13 cellular contexts compared by ENCODE assay signal in genomic region chr1:113415256-113416189, GRCh38. TPM values are rescaled to one million over a fixed set of nuclear protein-coding genes. Genes with fewer than 3 reads are reported as not detected.
DNase-seq lines count a peak whose midpoint lies in the region; ATAC-seq and TF ChIP-seq lines count a peak whose summit lies in the region.
"Had no signal": no experiment of that assay in that cellular context is flagged by ENCODE, and none has a peak within 500 bp of the region (broad histone marks: within the 10 kb centered on the region; RNA-seq: fewer than 3 reads in every experiment).

No MANE protein-coding gene starts in this region.

- H2BK20ac ChIP-seq in H9 (ENCODE audit: low read depth, low read length, poor library complexity, severe bottlenecking), result no peak overlapping the region

- H3K9ac ChIP-seq in mammary epithelial cell (ENCODE audit: insufficient read depth, low read length) (no peak overlapping the region), H9 (ENCODE audit: extremely low read depth, insufficient read length, low read length) (no peak overlapping the region)

- no peak overlapping the region for H3K56ac ChIP-seq in H9 (ENCODE audit: insufficient read length, low read depth, low read length)

- no peak overlapping the region for H3K27ac Mint-ChIP-seq in stimulated activated effector memory CD8-positive, alpha-beta T cell treated with anti-CD3 and anti-CD28 coated beads, Interleukin-12 subunit alpha, Interleukin-12 subunit beta, amount 100 ng/mL, for 72 hours
- H3K27ac Mint-ChIP-seq in H9, result peak overlapping the region in 1 of 3 experiments; percentile 62; a peak in 2 of 7 replicates
- H3K27ac Mint-ChIP-seq: activated B cell treated with CpG ODN at 0.5 μM for 24 hours had no signal

- H3K4me2 ChIP-seq in mammary epithelial cell (ENCODE audit: insufficient read depth, low read depth, low read length) (no peak overlapping the region), H9 (ENCODE audit: insufficient read depth, insufficient read length, low read length) (no peak overlapping the region)

- H2AFZ ChIP-seq in mammary epithelial cell (ENCODE audit: low read depth, low read length), result no peak overlapping the region
- H2AFZ ChIP-seq in H9 (ENCODE audit: low read length), result no peak overlapping the region

- no peak overlapping the region for H3K14ac ChIP-seq in H9 (ENCODE audit: insufficient read depth, low read length)

- H2BK12ac ChIP-seq in H9 (ENCODE audit: insufficient read length, low read depth, low read length), result no peak overlapping the region

- dilution Hi-C loops in mammary epithelial cell (cut with HindIII; ENCODE audit: low sequenced_read_pairs), result no loop called here

- H3K36me3 ChIP-seq in mammary epithelial cell (ENCODE audit: insufficient read depth, low read length), result no peaks in the 10 kb centered on the region

- WGBS in mammary epithelial cell (ENCODE audit: low coverage, missing lambda C conversion rate), result 77% methylated on average over 6 of the region's 6 CpGs
- WGBS in H9 (ENCODE audit: extremely low coverage, insufficient read length, low lambda C conversion rate), result no CpG with 5 or more reads among the region's 6 CpGs

- H3K9me3 Mint-ChIP-seq in stimulated activated effector memory CD8-positive, alpha-beta T cell treated with anti-CD3 and anti-CD28 coated beads, Interleukin-12 subunit alpha, Interleukin-12 subunit beta, amount 100 ng/mL, for 72 hours, result peaks cover 3% of the 10 kb centered on the region
- H3K9me3 Mint-ChIP-seq in H9, result peaks cover 13 to 14% of the 10 kb centered on the region in 2 experiments; a peak in 4 of 5 replicates

- no peaks in the 10 kb centered on the region for H3K79me1 ChIP-seq in H9 (ENCODE audit: insufficient read depth, low read depth, low read length, poor library complexity, severe bottlenecking)

- H3K4ac ChIP-seq in H9 (ENCODE audit: low read depth, low read length), result no peak overlapping the region

- H3K9me3 ChIP-seq in mammary epithelial cell (replicated peaks; ENCODE audit: insufficient read depth, low read length) (no peaks in the 10 kb centered on the region), H9 (ENCODE audit: control insufficient read depth, low read depth, low read length) (no peaks in the 10 kb centered on the region)

- no peak overlapping the region for H3K4me3 Mint-ChIP-seq in stimulated activated effector memory CD8-positive, alpha-beta T cell treated with anti-CD3 and anti-CD28 coated beads, Interleukin-12 subunit alpha, Interleukin-12 subunit beta, amount 100 ng/mL, for 72 hours
- H3K4me3 Mint-ChIP-seq in H9, result no peak overlapping the region
- H3K4me3 Mint-ChIP-seq: activated B cell treated with CpG ODN at 0.5 μM for 24 hours had no signal

- no peaks in the 10 kb centered on the region for H4K20me1 ChIP-seq in mammary epithelial cell (ENCODE audit: insufficient read depth, low read length)
- no peaks in the 10 kb centered on the region for H4K20me1 ChIP-seq in H9 (ENCODE audit: control insufficient read depth, insufficient read depth, insufficient read length)

- no peak overlapping the region for H3K18ac ChIP-seq in H9 (ENCODE audit: insufficient read length, low read depth, low read length)

- H3K23me2 ChIP-seq in H9 (ENCODE audit: insufficient read length, low read depth, low read length, poor library complexity, severe bottlenecking), result no peaks in the 10 kb centered on the region

- no peak overlapping the region for H4K91ac ChIP-seq in H9 (ENCODE audit: insufficient read length, low read depth, low read length)

- no peaks in the 10 kb centered on the region for H3K4me1 ChIP-seq in mammary epithelial cell (ENCODE audit: insufficient read depth, low read length)
- H3K4me1 ChIP-seq in H9 (ENCODE audit: insufficient read depth, low read length), result no peaks in the 10 kb centered on the region

- no peak overlapping the region for H3K27ac ChIP-seq in mammary epithelial cell (ENCODE audit: insufficient read depth, low read depth, low read length)
- no peak overlapping the region for H3K27ac ChIP-seq in H9 (ENCODE audit: insufficient read length, low read depth, low read length)

- H3K79me2 ChIP-seq in mammary epithelial cell (ENCODE audit: insufficient read depth, low read length) (peaks cover 23% of the 10 kb centered on the region), H9 (ENCODE audit: insufficient read depth, low read length) (no peaks in the 10 kb centered on the region)

- no peak overlapping the region for H2BK15ac ChIP-seq in H9 (ENCODE audit: low read depth, low read length)

- CTCF ChIA-PET in mammary epithelial cell (lab: Charles Lee; ENCODE audit: low non-redundant PET), result no interaction called here

- in situ Hi-C loops in mammary epithelial cell (cut with MboI; ENCODE audit: low sequenced_read_pairs in 2 of 2), result no loop called here

- intact Hi-C loops in mammary epithelial cell (cut with micrococcal nuclease), result no loop called here

- no peak overlapping the region for H2AK5ac ChIP-seq in H9 (ENCODE audit: insufficient read length, low read length)

- H4K8ac ChIP-seq in H9 (replicated peaks; ENCODE audit: insufficient read length, low read depth, low read length), result no peak overlapping the region

- H3K23ac ChIP-seq in H9 (ENCODE audit: insufficient read length, low read depth, low read length), result no peak overlapping the region

- H3K27me3 ChIP-seq in mammary epithelial cell (ENCODE audit: insufficient read depth, low read length), result no peaks in the 10 kb centered on the region
- no peaks in the 10 kb centered on the region for H3K27me3 ChIP-seq in H9 (ENCODE audit: insufficient read depth, low read length)

- H3K4me3 ChIP-seq in mammary epithelial cell (replicated peaks in 1 of 3; ENCODE audit: insufficient read depth in 1 of 3, low read depth in 2 of 3, low read length in 3 of 3), result no peak overlapping the region
- H3K4me3 ChIP-seq: GM12878 had no signal

- no TSS peak for BruUV-seq in mammary epithelial cell (replicated peaks; lab: Mats Ljungman, UMichigan)

- no peaks in the 10 kb centered on the region for H3K36me3 Mint-ChIP-seq in stimulated activated effector memory CD8-positive, alpha-beta T cell treated with anti-CD3 and anti-CD28 coated beads, Interleukin-12 subunit alpha, Interleukin-12 subunit beta, amount 100 ng/mL, for 72 hours
- peaks cover 4 to 19% (median 6%) of the 10 kb centered on the region in 3 experiments; a peak in 4 of 7 replicates for H3K36me3 Mint-ChIP-seq in H9 (ENCODE audit: insufficient read depth in 1 of 3, low read depth in 3 of 3)

- DNase-seq in SKM-1 treated with dmso at 0.1 percent for 144 hours (lab: John Stamatoyannopoulos, UW; ENCODE audit: unreplicated experiment) (peak; percentile 31), SKM-1 (lab: John Stamatoyannopoulos, UW; ENCODE audit: unreplicated experiment) (no peak), NCI-H526 treated with DMSO at 0.1 percent for 48 hours (lab: John Stamatoyannopoulos, UW) (peak; percentile 23), astrocyte of the hippocampus (ENCODE audit: low read depth, low spot score) (peak; percentile 16), RKO (ENCODE audit: low spot score) (no peak), mammary epithelial cell (no peak), H9 (no peak)
- no peak for DNase-seq in stimulated activated effector memory CD8-positive, alpha-beta T cell treated with anti-CD3 and anti-CD28 coated beads, Interleukin-12 subunit alpha, Interleukin-12 subunit beta, amount 100 ng/mL, for 72 hours (ENCODE audit: low spot score in 2 of 2)
- DNase-seq: activated B cell treated with CpG ODN at 0.5 μM for 24 hours, activated T-cell treated with anti-CD3 and anti-CD28 coated beads for 4 hours, NCI-H226 had no signal

- H4K5ac ChIP-seq in H9 (ENCODE audit: insufficient read length, low read depth, low read length), result no peak overlapping the region

- H2BK120ac ChIP-seq in H9 (ENCODE audit: low read depth, low read length, poor library complexity, severe bottlenecking), result no peak overlapping the region

- peak; percentile 43 for ATAC-seq in stimulated activated effector memory CD8-positive, alpha-beta T cell treated with anti-CD3 and anti-CD28 coated beads, Interleukin-12 subunit alpha, Interleukin-12 subunit beta, amount 100 ng/mL, for 72 hours
- ATAC-seq: GM12878, Right ventricle myocardium inferior had no signal

- H3K27me3 Mint-ChIP-seq in H9 (ENCODE audit: low read depth), result no peaks in the 10 kb centered on the region

- no peak for TF ChIP-seq CTCF in mammary epithelial cell (conservative IDR thresholded peaks at IDR 0.05 in 1 of 2, IDR thresholded peaks at IDR 0.05 in 1 of 2; ENCODE audit: extremely low read depth in 1 of 2, insufficient read depth in 1 of 2, low read depth in 1 of 2, low read length in 2 of 2)
- TF ChIP-seq CTCF in H9 (conservative IDR thresholded peaks at IDR 0.05), result no peak

- H2BK5ac ChIP-seq in H9 (ENCODE audit: insufficient read length, low read length), result no peak overlapping the region

- H3K4me1 Mint-ChIP-seq in stimulated activated effector memory CD8-positive, alpha-beta T cell treated with anti-CD3 and anti-CD28 coated beads, Interleukin-12 subunit alpha, Interleukin-12 subunit beta, amount 100 ng/mL, for 72 hours, result no peaks in the 10 kb centered on the region
- H3K4me1 Mint-ChIP-seq in H9, result no peaks in the 10 kb centered on the region
- H3K4me1 Mint-ChIP-seq: activated B cell treated with CpG ODN at 0.5 μM for 24 hours had no signal

- H3T11ph ChIP-seq in H9 (ENCODE audit: low read length), result no peak overlapping the region

RNA-seq across cellular contexts. Expression of gene MAGI3, which starts 25.2 kb away (rescaled TPM):
- total RNA-seq in mammary epithelial cell (10 to 100 TPM in 1 of 2 donors, 1 to 10 TPM in 1; 8.5 to 10.3 TPM), H9 (2021) (8.2 and 8.7 TPM in 2 replicates)
- 3.8 TPM for polyA plus RNA-seq in mammary epithelial cell
- polyA minus RNA-seq in mammary epithelial cell, result 11.4 TPM

Comparison
In these comparisons a context has a peak if more than half of its experiments do, and no peak if none do; other contexts are left out.
1. DNase-seq: peak in SKM-1 treated with dmso at 0.1 percent for 144 hours (single experiment), NCI-H526 treated with DMSO at 0.1 percent for 48 hours (single experiment) and astrocyte of the hippocampus (single experiment); none in SKM-1 (single experiment), stimulated activated effector memory CD8-positive, alpha-beta T cell treated with anti-CD3 and anti-CD28 coated beads, Interleukin-12 subunit alpha, Interleukin-12 subunit beta, amount 100 ng/mL, for 72 hours (0 of 2), RKO (single experiment), mammary epithelial cell (single experiment) and H9 (single experiment).